ENCODE assay signal across 8 cellular contexts in the genomic region with DNA sequence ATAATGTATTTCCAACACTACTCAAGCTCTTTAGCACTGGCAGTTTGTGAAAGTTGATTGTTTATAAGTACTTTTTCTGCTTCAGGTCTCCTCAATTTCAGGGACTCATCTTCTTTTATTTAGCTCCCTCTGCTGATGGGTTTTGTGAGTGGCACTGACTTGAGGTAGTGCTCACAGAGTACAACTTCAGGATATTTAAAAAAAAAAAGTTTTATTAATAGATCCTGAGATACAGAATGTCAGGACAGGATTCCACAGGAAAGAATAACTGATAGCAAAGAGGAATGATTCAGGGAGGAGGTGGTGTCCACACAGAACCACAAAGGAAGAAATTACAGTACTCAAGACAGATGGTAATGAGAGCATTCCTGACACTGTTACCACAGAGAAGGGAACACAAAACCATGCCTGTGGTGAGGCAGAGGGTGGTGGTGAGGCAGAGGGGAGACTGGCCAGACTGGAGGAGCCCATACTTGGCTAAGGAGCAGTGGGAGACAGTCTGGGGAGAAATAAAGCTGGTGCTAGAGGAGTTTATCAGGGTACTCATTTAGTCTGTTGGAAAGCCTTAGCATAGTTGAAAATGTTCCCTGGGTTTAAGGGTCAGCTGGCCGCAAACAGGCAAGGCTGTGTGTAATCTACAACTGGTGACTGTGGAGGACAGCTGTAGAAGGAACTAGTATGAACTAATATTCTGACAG.
DNase-seq lines count a peak whose midpoint lies in the region; ATAC-seq and TF ChIP-seq lines count a peak whose summit lies in the region.

No MANE protein-coding gene starts in this region.

- H3K9me3 ChIP-seq in T-helper 17 cell (ENCODE audit: control insufficient read depth, low read length, poor library complexity, severe bottlenecking): no peaks in the 10 kb centered on the region

- peak; percentile 64 for ATAC-seq in T-helper 17 cell
- ATAC-seq in esophagus mucosa: peak; percentile 48
- no peak for ATAC-seq in GM21447 (IDR thresholded peaks at IDR 0.05; ENCODE audit: unreplicated experiment)

- peaks cover 2% of the 10 kb centered on the region for H3K36me3 Mint-ChIP-seq in T-helper 17 cell (ENCODE audit: low read depth)

- peak; percentile 79 for DNase-seq in ACHN
- peak; percentile 20 for DNase-seq in Daoy (ENCODE audit: low read depth)
- peak; percentile 13 for DNase-seq in LNCaP clone FGC (ENCODE audit: low read depth)
- DNase-seq in T-helper 17 cell: no peak
- DNase-seq in myocyte (ENCODE audit: low read depth): peak; percentile 99
- no peak for DNase-seq in activated T-cell treated with anti-CD3 and anti-CD28 coated beads for 4 hours

- no peak overlapping the region for H3K4me3 ChIP-seq in LNCaP clone FGC (ENCODE audit: low read depth, low read length)

- peak overlapping the region; percentile 41 for H3K27ac Mint-ChIP-seq in T-helper 17 cell

- in situ Hi-C loops in ACHN (cut with HindIII; ENCODE audit: low pct_ligation_motif_present, low pct_unique_long_range_greater_than_20kb, low sequenced_read_pairs): no loop called here

- H3K27me3 Mint-ChIP-seq in T-helper 17 cell: no peaks in the 10 kb centered on the region

- H3K4me3 Mint-ChIP-seq in T-helper 17 cell: no peak overlapping the region

- peaks cover 18% of the 10 kb centered on the region for H3K4me1 Mint-ChIP-seq in T-helper 17 cell

- TF ChIP-seq CTCF in LNCaP clone FGC (IDR thresholded peaks at IDR 0.05; ENCODE audit: control insufficient read depth, extremely low read depth, insufficient read depth): peak; percentile 73

Comparison
In these comparisons a context has a peak if more than half of its experiments do, and no peak if none do; other contexts are left out.
1. DNase-seq: peak in ACHN (single experiment), Daoy (single experiment), LNCaP clone FGC (single experiment) and myocyte (single experiment); none in T-helper 17 cell (0 of 3) and activated T-cell treated with anti-CD3 and anti-CD28 coated beads for 4 hours (single experiment).